In the genomic region with DNA sequence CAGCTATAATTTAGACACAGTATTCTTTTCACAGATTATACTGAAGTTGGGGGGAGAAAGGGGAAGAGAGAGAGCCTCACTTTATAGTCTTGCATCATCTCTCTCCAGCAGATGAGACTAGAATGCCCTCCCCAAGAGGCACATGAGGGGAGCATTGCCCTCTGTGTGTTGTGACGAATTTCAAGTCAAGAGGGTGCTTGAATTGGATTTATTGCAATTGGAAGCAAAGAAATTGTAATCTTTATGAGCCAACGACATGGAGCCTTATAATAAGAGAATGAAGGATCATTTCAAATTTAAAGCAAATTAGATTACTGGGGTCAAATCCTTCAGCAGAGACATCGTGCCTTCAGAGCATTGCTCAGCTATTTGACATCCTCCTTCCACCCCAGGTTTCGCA, we compare ENCODE assay signal across 26 cellular contexts.
"Had no signal": no experiment of that assay in that cellular context is flagged by ENCODE, and none has a peak within 500 bp of the region (broad histone marks: within the 10 kb centered on the region; RNA-seq: fewer than 3 reads in every experiment).

No MANE protein-coding gene starts in this region.

- H3K9me3 ChIP-seq: colonic mucosa, esophagus muscularis mucosa, lower lobe of right lung, tibial artery had no signal

- H3K27ac Mint-ChIP-seq: activated CD4-positive, alpha-beta memory T cell treated with anti-CD3 and anti-CD28 coated beads for 36 hours; activated naive CD4-positive, alpha-beta T cell treated with anti-CD3 and anti-CD28 coated beads for 36 hours; effector memory CD8-positive, alpha-beta T cell; immature natural killer cell; naive thymus-derived CD4-positive, alpha-beta T cell; stimulated activated effector memory CD8-positive, alpha-beta T cell treated with anti-CD3 and anti-CD28 coated beads, Interleukin-12 subunit alpha, Interleukin-12 subunit beta, amount 100 ng/mL, for 72 hours; stimulated activated naive CD8-positive, alpha-beta T cell treated with anti-CD3 and anti-CD28 coated beads, Interleukin-15, amount 100 ng/mL, for 72 hours had no signal

- ATAC-seq: effector memory CD8-positive, alpha-beta T cell; left lobe of liver; lower lobe of right lung; naive thymus-derived CD4-positive, alpha-beta T cell; sciatic nerve; stimulated activated effector memory CD8-positive, alpha-beta T cell treated with anti-CD3 and anti-CD28 coated beads, Interleukin-12 subunit alpha, Interleukin-12 subunit beta, amount 100 ng/mL, for 72 hours; stimulated activated naive CD8-positive, alpha-beta T cell treated with anti-CD3 and anti-CD28 coated beads, Interleukin-15, amount 100 ng/mL, for 72 hours had no signal

- H3K4me2 ChIP-seq: hepatocyte had no signal

- H3K36me3 ChIP-seq: colonic mucosa, esophagus muscularis mucosa, lower lobe of right lung, tibial artery had no signal

- H3K27ac ChIP-seq: colonic mucosa, dorsolateral prefrontal cortex, esophagus muscularis mucosa, hepatocyte, lower lobe of right lung, tibial artery had no signal

- H3K4me3 ChIP-seq: colonic mucosa, dorsolateral prefrontal cortex, esophagus muscularis mucosa, hepatocyte, lower lobe of right lung, tibial artery had no signal

- H3K4me1 ChIP-seq: colonic mucosa, lower lobe of right lung, tibial artery had no signal

- H3K27me3 ChIP-seq: colonic mucosa, hepatocyte had no signal

- H3K36me3 Mint-ChIP-seq: activated CD4-positive, alpha-beta memory T cell treated with anti-CD3 and anti-CD28 coated beads for 36 hours; immature natural killer cell; naive thymus-derived CD4-positive, alpha-beta T cell; stimulated activated effector memory CD8-positive, alpha-beta T cell treated with anti-CD3 and anti-CD28 coated beads, Interleukin-12 subunit alpha, Interleukin-12 subunit beta, amount 100 ng/mL, for 72 hours had no signal

- FAIRE-seq: bronchial epithelial cell, endothelial cell of umbilical vein, frontal cortex, small intestine had no signal

- H2AFZ ChIP-seq: hepatocyte had no signal

- H3K4me1 Mint-ChIP-seq: immature natural killer cell; naive thymus-derived CD4-positive, alpha-beta T cell; stimulated activated effector memory CD8-positive, alpha-beta T cell treated with anti-CD3 and anti-CD28 coated beads, Interleukin-12 subunit alpha, Interleukin-12 subunit beta, amount 100 ng/mL, for 72 hours; stimulated activated naive CD8-positive, alpha-beta T cell treated with anti-CD3 and anti-CD28 coated beads, Interleukin-15, amount 100 ng/mL, for 72 hours had no signal

- H3K79me2 ChIP-seq: hepatocyte had no signal

- H3K4me3 Mint-ChIP-seq: activated CD4-positive, alpha-beta memory T cell treated with anti-CD3 and anti-CD28 coated beads for 36 hours; activated naive CD4-positive, alpha-beta T cell treated with anti-CD3 and anti-CD28 coated beads for 36 hours; effector memory CD8-positive, alpha-beta T cell; immature natural killer cell; naive thymus-derived CD4-positive, alpha-beta T cell; neural crest cell; stimulated activated effector memory CD8-positive, alpha-beta T cell treated with anti-CD3 and anti-CD28 coated beads, Interleukin-12 subunit alpha, Interleukin-12 subunit beta, amount 100 ng/mL, for 72 hours; stimulated activated naive CD8-positive, alpha-beta T cell treated with anti-CD3 and anti-CD28 coated beads, Interleukin-15, amount 100 ng/mL, for 72 hours had no signal

- H3K9me3 Mint-ChIP-seq: activated CD4-positive, alpha-beta memory T cell treated with anti-CD3 and anti-CD28 coated beads for 36 hours; activated naive CD4-positive, alpha-beta T cell treated with anti-CD3 and anti-CD28 coated beads for 36 hours; effector memory CD8-positive, alpha-beta T cell; neural crest cell; stimulated activated effector memory CD8-positive, alpha-beta T cell treated with anti-CD3 and anti-CD28 coated beads, Interleukin-12 subunit alpha, Interleukin-12 subunit beta, amount 100 ng/mL, for 72 hours had no signal

- DNase-seq: activated CD4-positive, alpha-beta memory T cell treated with anti-CD3 and anti-CD28 coated beads for 36 hours; activated CD4-positive, alpha-beta T cell treated with anti-CD3 and anti-CD28 coated beads for 48 hours; activated naive CD4-positive, alpha-beta T cell treated with anti-CD3 and anti-CD28 coated beads for 36 hours; activated T-cell treated with anti-CD3 and anti-CD28 coated beads, Interleukin-2, amount 50 U/mL, for 48 hours; amygdala; colonic mucosa; dorsolateral prefrontal cortex; effector memory CD8-positive, alpha-beta T cell; glutamatergic neuron; immature natural killer cell; lower lobe of right lung; naive thymus-derived CD4-positive, alpha-beta T cell; posterior cingulate gyrus; small intestine; stimulated activated CD4-positive, alpha-beta T cell treated with anti-CD3 and anti-CD28 coated beads, Interleukin-2, amount 100 ng/mL, for 24 hours; stimulated activated naive CD8-positive, alpha-beta T cell treated with anti-CD3 and anti-CD28 coated beads, Interleukin-15, amount 100 ng/mL, for 72 hours; tibial artery had no signal
